22 cellular contexts compared by ENCODE assay signal in genomic region chr13:30829788-30830637, GRCh38.
DNase-seq lines count a peak whose midpoint lies in the region; ATAC-seq and TF ChIP-seq lines count a peak whose summit lies in the region.
"Had no signal": no experiment of that assay in that cellular context is flagged by ENCODE, and none has a peak within 500 bp of the region (broad histone marks: within the 10 kb centered on the region; RNA-seq: fewer than 3 reads in every experiment).

No MANE protein-coding gene starts in this region.

- no peaks in the 10 kb centered on the region for H3K36me3 ChIP-seq in GM23248 (ENCODE audit: low read depth)
- no peaks in the 10 kb centered on the region for H3K36me3 ChIP-seq in mammary epithelial cell (ENCODE audit: insufficient read depth, low read length)
- H3K36me3 ChIP-seq: upper lobe of right lung, WERI-Rb-1 had no signal

- H3K9ac ChIP-seq in GM23248 (no peak overlapping the region), mammary epithelial cell (ENCODE audit: insufficient read depth, low read length) (no peak overlapping the region)

- dilution Hi-C loops in mammary epithelial cell (cut with HindIII; ENCODE audit: low sequenced_read_pairs) = no loop called here

- peaks cover 40% of the 10 kb centered on the region for H3K4me1 Mint-ChIP-seq in osteocyte (ENCODE audit: unreplicated experiment)

- H2AFZ ChIP-seq in GM23248 (no peak overlapping the region), mammary epithelial cell (ENCODE audit: low read depth, low read length) (no peak overlapping the region)
- H2AFZ ChIP-seq: GM23338 had no signal

- WGBS in GM23248 (ENCODE audit: low coverage in 1 of 2, low lambda C conversion rate in 2 of 2, missing lambda C conversion rate in 2 of 2), 2 experiments = 75 to 84% methylated on average over 10 of the region's 10 CpGs
- 30% methylated on average over 10 of the region's 10 CpGs for WGBS in mammary epithelial cell (ENCODE audit: low coverage, missing lambda C conversion rate)

- no peaks in the 10 kb centered on the region for H3K9me3 Mint-ChIP-seq in osteocyte (ENCODE audit: unreplicated experiment)
- H3K9me3 Mint-ChIP-seq: T-helper 1 cell treated with Interleukin-12 subunit alpha and Interleukin-12 subunit beta and Interleukin-4 antibody, amounts not matched to agents 30 μg/mL and 1 μg/mL, for 36 hours had no signal

- CTCF ChIA-PET in mammary epithelial cell (lab: Charles Lee; ENCODE audit: low non-redundant PET) = no interaction called here

- H3K36me3 Mint-ChIP-seq in osteocyte (ENCODE audit: unreplicated experiment) = no peaks in the 10 kb centered on the region

- TF ChIP-seq CTCF in mammary epithelial cell (conservative IDR thresholded peaks at IDR 0.05 in 1 of 2, IDR thresholded peaks at IDR 0.05 in 1 of 2; ENCODE audit: extremely low read depth in 1 of 2, insufficient read depth in 1 of 2, low read depth in 1 of 2, low read length in 2 of 2) (no peak), osteocyte (IDR thresholded peaks at IDR 0.05) (no peak)

- H3K4me1 ChIP-seq in GM23248 (ENCODE audit: insufficient read depth) = peaks cover 26% of the 10 kb centered on the region
- peaks cover 59% of the 10 kb centered on the region for H3K4me1 ChIP-seq in mammary epithelial cell (ENCODE audit: insufficient read depth, low read length)
- H3K4me1 ChIP-seq: upper lobe of right lung had no signal

- 0 out of 2 replicates have a peak, but pooled peaks cover 7% of the 10 kb centered on the region for H3F3A ChIP-seq in GM23248 (ENCODE audit: insufficient read depth)

- intact Hi-C loops in mammary epithelial cell (cut with micrococcal nuclease) = loop anchor here (1.0 kb wide), 2 partner anchors 20 to 35 kb away; no protein-coding TSS in a partner anchor

- H4K20me1 ChIP-seq in GM23248 (ENCODE audit: insufficient read depth) (no peaks in the 10 kb centered on the region), mammary epithelial cell (ENCODE audit: insufficient read depth, low read length) (no peaks in the 10 kb centered on the region)

- H3K4me3 ChIP-seq in GM23248 (no peak overlapping the region), mammary epithelial cell (replicated peaks in 1 of 3; ENCODE audit: insufficient read depth in 1 of 3, low read depth in 2 of 3, low read length in 3 of 3) (no peak overlapping the region)
- H3K4me3 ChIP-seq: GM23338, lung, upper lobe of right lung had no signal

- no peaks in the 10 kb centered on the region for H3K27me3 ChIP-seq in GM23248 (replicated peaks; ENCODE audit: insufficient read depth)
- H3K27me3 ChIP-seq in mammary epithelial cell (ENCODE audit: insufficient read depth, low read length) = no peaks in the 10 kb centered on the region
- H3K27me3 ChIP-seq: upper lobe of right lung had no signal

- H3K9me3 ChIP-seq in GM23248 (ENCODE audit: low read depth) (no peaks in the 10 kb centered on the region), mammary epithelial cell (replicated peaks; ENCODE audit: insufficient read depth, low read length) (no peaks in the 10 kb centered on the region)
- H3K9me3 ChIP-seq: Caco-2, upper lobe of right lung had no signal

- no peaks in the 10 kb centered on the region for H3K9me2 ChIP-seq in GM23248 (ENCODE audit: insufficient read depth)

- ATAC-seq in HG03108 (IDR thresholded peaks at IDR 0.05; ENCODE audit: unreplicated experiment) = no peak
- ATAC-seq in HG03457 (IDR thresholded peaks at IDR 0.05; ENCODE audit: unreplicated experiment) = no peak
- ATAC-seq in HG03342 (IDR thresholded peaks at IDR 0.05; ENCODE audit: unreplicated experiment) = no peak
- ATAC-seq: GM23338, upper lobe of right lung had no signal

- H3K27ac ChIP-seq in GM23248 (peak overlapping the region; percentile 49), mammary epithelial cell (ENCODE audit: insufficient read depth, low read depth, low read length) (peak overlapping the region; percentile 76)
- H3K27ac ChIP-seq: upper lobe of right lung, WERI-Rb-1 had no signal

- no peaks in the 10 kb centered on the region for H3K27me3 Mint-ChIP-seq in osteocyte (ENCODE audit: unreplicated experiment)

- BruUV-seq in mammary epithelial cell (replicated peaks; lab: Mats Ljungman, UMichigan) = no TSS peak

- DNase-seq in GM23248 (no peak), M059J (ENCODE audit: low read depth) (peak; percentile 71), mammary epithelial cell (no peak), osteocyte (ENCODE audit: extremely low spot score, unreplicated experiment) (no peak), occipital lobe (lab: John Stamatoyannopoulos, UW) (no peak)
- DNase-seq: activated CD4-positive, alpha-beta T cell treated with anti-CD3 and anti-CD28 coated beads, Interleukin-2, amount 50 U/mL, for 48 hours; activated naive CD4-positive, alpha-beta T cell treated with Interleukin-2 at 50 U/mL for 16 hours; AML-193; anterior cingulate cortex; Caco-2; naive B cell; NCI-H187; stimulated activated CD4-positive, alpha-beta T cell treated with anti-CD3 and anti-CD28 coated beads, Interleukin-4, amount 100 ng/mL, for 24 hours; upper lobe of right lung; WERI-Rb-1 had no signal

- no peak overlapping the region for H3K4me3 Mint-ChIP-seq in osteocyte (ENCODE audit: unreplicated experiment)
- H3K4me3 Mint-ChIP-seq: GM23338; T-helper 1 cell treated with Interleukin-12 subunit alpha and Interleukin-12 subunit beta and Interleukin-4 antibody, amounts not matched to agents 30 μg/mL and 1 μg/mL, for 36 hours had no signal

- H3K4me2 ChIP-seq in GM23248 (ENCODE audit: unreplicated experiment) (peak overlapping the region; percentile 31), mammary epithelial cell (ENCODE audit: insufficient read depth, low read depth, low read length) (peak overlapping the region; percentile 51)
- H3K4me2 ChIP-seq: GM23338 had no signal

- H3K79me2 ChIP-seq in GM23248 (ENCODE audit: insufficient read depth) = no peaks in the 10 kb centered on the region
- no peaks in the 10 kb centered on the region for H3K79me2 ChIP-seq in mammary epithelial cell (ENCODE audit: insufficient read depth, low read length)

- peak overlapping the region; percentile 61 for H3K27ac Mint-ChIP-seq in osteocyte (ENCODE audit: unreplicated experiment)
- H3K27ac Mint-ChIP-seq: GM23338, progenitor cell of endocrine pancreas had no signal

- in situ Hi-C loops in GM23248 (cut with MboI) (no loop called here), mammary epithelial cell (cut with MboI; ENCODE audit: low sequenced_read_pairs in 2 of 2) (no loop called here)
